21 cellular contexts compared by ENCODE assay signal in the genomic region with DNA sequence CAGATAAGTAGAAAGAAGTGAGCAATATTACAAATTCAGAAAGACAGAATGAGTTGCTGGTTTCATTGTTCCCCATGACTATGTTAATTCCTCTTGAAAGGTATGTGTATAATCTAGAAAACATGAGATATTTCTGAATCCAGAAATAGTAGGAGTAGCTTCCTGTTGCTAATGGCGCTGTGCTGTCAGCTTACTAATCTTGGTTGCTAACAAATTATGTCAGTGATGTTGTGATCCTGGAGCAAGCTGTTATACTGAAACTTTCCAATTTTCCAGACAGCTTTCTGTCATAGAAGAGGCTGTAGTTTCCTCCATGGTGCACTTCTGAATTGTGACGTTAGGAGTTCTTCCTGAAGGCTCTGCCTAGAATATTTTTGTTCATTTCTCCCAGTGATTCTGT.
"Had no signal": no experiment of that assay in that cellular context is flagged by ENCODE, and none has a peak within 500 bp of the region (broad histone marks: within the 10 kb centered on the region; RNA-seq: fewer than 3 reads in every experiment).

No MANE protein-coding gene starts in this region.

- H3K36me3 Mint-ChIP-seq: naive thymus-derived CD4-positive, alpha-beta T cell; stimulated activated naive B cell treated with anti-CD40 and anti-IgM and Interleukin-4, amounts not matched to agents 10 μg/mL and 1 μg/mL and 100 μg/mL, for 72 hours had no signal

- H3K4me2 ChIP-seq: hepatocyte had no signal

- H3K27me3 ChIP-seq: esophagus muscularis mucosa, hepatocyte, ovary, right atrium auricular region, sigmoid colon, transverse colon had no signal

- H3K4me1 Mint-ChIP-seq: naive thymus-derived CD4-positive, alpha-beta T cell; stimulated activated naive B cell treated with anti-CD40 and anti-IgM and Interleukin-4, amounts not matched to agents 10 μg/mL and 1 μg/mL and 100 μg/mL, for 72 hours; stimulated activated naive CD8-positive, alpha-beta T cell treated with anti-CD3 and anti-CD28 coated beads, Interleukin-15, amount 100 ng/mL, for 72 hours had no signal

- H3K4me1 ChIP-seq: esophagus muscularis mucosa, right atrium auricular region, sigmoid colon, transverse colon had no signal

- H3K9me3 ChIP-seq: esophagus muscularis mucosa, ovary, sigmoid colon, transverse colon had no signal

- H3K9me3 Mint-ChIP-seq: stimulated activated naive B cell treated with anti-CD40 and anti-IgM and Interleukin-4, amounts not matched to agents 10 μg/mL and 1 μg/mL and 100 μg/mL, for 72 hours; stimulated activated naive CD8-positive, alpha-beta T cell treated with anti-CD3 and anti-CD28 coated beads, Interleukin-15, amount 100 ng/mL, for 72 hours had no signal

- DNase-seq: effector memory CD4-positive, alpha-beta T cell; foreskin melanocyte; left colon; left ventricle myocardium superior; mesendoderm; naive thymus-derived CD4-positive, alpha-beta T cell; ovary; sigmoid colon; stimulated activated CD4-positive, alpha-beta T cell treated with anti-CD3 and anti-CD28 coated beads, Interleukin-2, amount 100 ng/mL, for 24 hours; stimulated activated CD4-positive, alpha-beta T cell treated with anti-CD3 and anti-CD28 coated beads, Interleukin-4, amount 100 ng/mL, for 4 hours; stimulated activated naive B cell treated with anti-CD40 and anti-IgM and Interleukin-4, amounts not matched to agents 10 μg/mL and 1 μg/mL and 100 μg/mL, for 72 hours; stimulated activated naive CD8-positive, alpha-beta T cell treated with anti-CD3 and anti-CD28 coated beads, Interleukin-15, amount 100 ng/mL, for 72 hours; transverse colon had no signal

- H3K79me2 ChIP-seq: hepatocyte had no signal

- H3K27ac Mint-ChIP-seq: naive thymus-derived CD4-positive, alpha-beta T cell; stimulated activated naive B cell treated with anti-CD40 and anti-IgM and Interleukin-4, amounts not matched to agents 10 μg/mL and 1 μg/mL and 100 μg/mL, for 72 hours; stimulated activated naive CD8-positive, alpha-beta T cell treated with anti-CD3 and anti-CD28 coated beads, Interleukin-15, amount 100 ng/mL, for 72 hours had no signal

- ATAC-seq: left colon; left ventricle myocardium superior; naive thymus-derived CD4-positive, alpha-beta T cell; stimulated activated naive B cell treated with anti-CD40 and anti-IgM and Interleukin-4, amounts not matched to agents 10 μg/mL and 1 μg/mL and 100 μg/mL, for 72 hours; stimulated activated naive CD8-positive, alpha-beta T cell treated with anti-CD3 and anti-CD28 coated beads, Interleukin-15, amount 100 ng/mL, for 72 hours had no signal

- H3K27ac ChIP-seq: epithelial cell of prostate, esophagus muscularis mucosa, hepatocyte, ovary, right atrium auricular region, sigmoid colon, skin epidermis, thoracic aorta, transverse colon had no signal

- H3K4me3 Mint-ChIP-seq: naive thymus-derived CD4-positive, alpha-beta T cell; neural crest cell; stimulated activated naive B cell treated with anti-CD40 and anti-IgM and Interleukin-4, amounts not matched to agents 10 μg/mL and 1 μg/mL and 100 μg/mL, for 72 hours; stimulated activated naive CD8-positive, alpha-beta T cell treated with anti-CD3 and anti-CD28 coated beads, Interleukin-15, amount 100 ng/mL, for 72 hours had no signal

- H3K36me3 ChIP-seq: esophagus muscularis mucosa, ovary, right atrium auricular region, sigmoid colon, thoracic aorta, transverse colon had no signal

- H2AFZ ChIP-seq: hepatocyte had no signal

- H3K27me3 Mint-ChIP-seq: stimulated activated naive B cell treated with anti-CD40 and anti-IgM and Interleukin-4, amounts not matched to agents 10 μg/mL and 1 μg/mL and 100 μg/mL, for 72 hours; stimulated activated naive CD8-positive, alpha-beta T cell treated with anti-CD3 and anti-CD28 coated beads, Interleukin-15, amount 100 ng/mL, for 72 hours had no signal

- H3K4me3 ChIP-seq: esophagus muscularis mucosa, hepatocyte, lung, ovary, right atrium auricular region, sigmoid colon, skin epidermis, thoracic aorta, transverse colon had no signal
